Comparison of ENCODE assay signal across 1 cellular context in the genomic region with DNA sequence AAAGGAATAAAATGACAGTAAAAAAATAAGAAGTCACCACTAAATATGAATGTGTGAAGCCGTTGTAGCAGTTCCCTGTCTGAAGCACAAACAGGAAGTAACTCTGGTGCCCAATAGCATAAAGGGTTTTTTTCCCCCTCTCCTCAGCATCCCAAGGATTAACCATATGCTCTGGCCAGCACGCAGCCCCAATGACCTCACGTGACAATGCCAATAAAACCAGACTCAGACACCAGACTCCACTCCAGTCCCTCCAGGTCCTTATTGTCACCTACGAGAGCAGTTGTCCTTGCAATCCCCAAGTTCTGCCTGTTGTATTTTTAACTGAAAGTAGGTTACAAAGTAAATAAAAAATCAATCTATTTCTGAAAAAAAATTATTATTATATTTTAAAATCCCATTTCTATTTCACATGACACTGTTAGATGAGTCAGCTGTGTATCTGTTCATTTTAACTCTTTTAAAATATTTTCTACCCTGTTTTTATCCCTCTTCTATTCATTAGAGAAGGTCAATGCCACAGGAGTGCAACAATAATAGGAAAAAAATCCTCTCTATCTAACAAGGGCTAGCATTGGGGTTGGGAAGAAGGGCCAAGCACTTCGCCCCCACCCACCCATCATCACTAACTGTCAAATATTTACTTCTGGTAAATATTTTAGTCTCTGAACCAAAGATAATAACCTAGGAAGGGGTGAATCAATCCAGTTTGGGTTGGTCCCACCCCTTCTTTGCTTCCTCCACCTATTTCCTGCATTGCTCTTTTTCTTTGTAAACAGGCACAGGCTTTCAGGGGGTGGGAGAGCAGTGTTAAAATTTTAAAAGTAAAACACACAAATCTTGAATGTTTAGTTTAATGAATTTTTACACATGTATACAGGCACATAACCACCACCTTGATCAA.
TF ChIP-seq lines count a peak whose summit lies in the region.

No MANE protein-coding gene starts in this region.

TF ChIP-seq in HepG2, 621 proteins besides CTCF, POLR2A, EP300 and RAD21:
- TF ChIP-seq EEA1 (CRISPR knock-in tag; IDR thresholded peaks at IDR 0.05; ENCODE audit: borderline replicate concordance) (no peak), KLF16 (CRISPR knock-in tag; IDR thresholded peaks at IDR 0.05) (no peak), SOX6 (IDR thresholded peaks at IDR 0.05) (no peak), SOX6 (CRISPR knock-in tag; IDR thresholded peaks at IDR 0.05) (peak; percentile 30; the same call in 1 of the 2 replicates), ETV5 (CRISPR knock-in tag; IDR thresholded peaks at IDR 0.05; ENCODE audit: borderline replicate concordance) (peak; percentile 36; the same call in 1 of the 2 replicates), ZSCAN25 (CRISPR knock-in tag; IDR thresholded peaks at IDR 0.05) (peak; percentile 76; the same call in 1 of the 2 replicates), FOXP4 (CRISPR knock-in tag; IDR thresholded peaks at IDR 0.05) (peak; percentile 55), RBFOX2 (IDR thresholded peaks at IDR 0.05; ENCODE audit: low read depth, low read length) (no peak), FOXA3 (CRISPR knock-in tag; IDR thresholded peaks at IDR 0.05) (peak; percentile 13; the same call in 1 of the 2 replicates), SP5 (CRISPR knock-in tag; IDR thresholded peaks at IDR 0.05; ENCODE audit: borderline replicate concordance, low read depth) (peak; percentile 70; the same call in 1 of the 2 replicates), PATZ1 (CRISPR knock-in tag; IDR thresholded peaks at IDR 0.05) (peak; percentile 52; the same call in 1 of the 2 replicates), ZNF609 (CRISPR knock-in tag; IDR thresholded peaks at IDR 0.05; ENCODE audit: borderline replicate concordance) (peak; percentile 40; the same call in 1 of the 2 replicates)
- TF ChIP-seq, protein P1, sequence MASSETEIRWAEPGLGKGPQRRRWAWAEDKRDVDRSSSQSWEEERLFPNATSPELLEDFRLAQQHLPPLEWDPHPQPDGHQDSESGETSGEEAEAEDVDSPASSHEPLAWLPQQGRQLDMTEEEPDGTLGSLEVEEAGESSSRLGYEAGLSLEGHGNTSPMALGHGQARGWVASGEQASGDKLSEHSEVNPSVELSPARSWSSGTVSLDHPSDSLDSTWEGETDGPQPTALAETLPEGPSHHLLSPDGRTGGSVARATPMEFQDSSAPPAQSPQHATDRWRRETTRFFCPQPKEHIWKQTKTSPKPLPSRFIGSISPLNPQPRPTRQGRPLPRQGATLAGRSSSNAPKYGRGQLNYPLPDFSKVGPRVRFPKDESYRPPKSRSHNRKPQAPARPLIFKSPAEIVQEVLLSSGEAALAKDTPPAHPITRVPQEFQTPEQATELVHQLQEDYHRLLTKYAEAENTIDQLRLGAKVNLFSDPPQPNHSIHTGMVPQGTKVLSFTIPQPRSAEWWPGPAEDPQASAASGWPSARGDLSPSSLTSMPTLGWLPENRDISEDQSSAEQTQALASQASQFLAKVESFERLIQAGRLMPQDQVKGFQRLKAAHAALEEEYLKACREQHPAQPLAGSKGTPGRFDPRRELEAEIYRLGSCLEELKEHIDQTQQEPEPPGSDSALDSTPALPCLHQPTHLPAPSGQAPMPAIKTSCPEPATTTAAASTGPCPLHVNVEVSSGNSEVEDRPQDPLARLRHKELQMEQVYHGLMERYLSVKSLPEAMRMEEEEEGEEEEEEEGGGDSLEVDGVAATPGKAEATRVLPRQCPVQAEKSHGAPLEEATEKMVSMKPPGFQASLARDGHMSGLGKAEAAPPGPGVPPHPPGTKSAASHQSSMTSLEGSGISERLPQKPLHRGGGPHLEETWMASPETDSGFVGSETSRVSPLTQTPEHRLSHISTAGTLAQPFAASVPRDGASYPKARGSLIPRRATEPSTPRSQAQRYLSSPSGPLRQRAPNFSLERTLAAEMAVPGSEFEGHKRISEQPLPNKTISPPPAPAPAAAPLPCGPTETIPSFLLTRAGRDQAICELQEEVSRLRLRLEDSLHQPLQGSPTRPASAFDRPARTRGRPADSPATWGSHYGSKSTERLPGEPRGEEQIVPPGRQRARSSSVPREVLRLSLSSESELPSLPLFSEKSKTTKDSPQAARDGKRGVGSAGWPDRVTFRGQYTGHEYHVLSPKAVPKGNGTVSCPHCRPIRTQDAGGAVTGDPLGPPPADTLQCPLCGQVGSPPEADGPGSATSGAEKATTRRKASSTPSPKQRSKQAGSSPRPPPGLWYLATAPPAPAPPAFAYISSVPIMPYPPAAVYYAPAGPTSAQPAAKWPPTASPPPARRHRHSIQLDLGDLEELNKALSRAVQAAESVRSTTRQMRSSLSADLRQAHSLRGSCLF (CRISPR knock-in tag; IDR thresholded peaks at IDR 0.05; ENCODE audit: borderline replicate concordance): 0 out of 2 replicates have a peak, but pooled peaks have one; percentile 23
